In genomic region chr14:29710015-29710414, GRCh38 we compare ENCODE assay signal across 1 cellular context.
TF ChIP-seq lines count a peak whose summit lies in the region.

No MANE protein-coding gene starts in this region.

TF ChIP-seq in K562, 482 proteins besides CTCF, POLR2A, EP300 and RAD21 (continued from another document):
- TF ChIP-seq ZNF655 (CRISPR knock-in tag; IDR thresholded peaks at IDR 0.05) (no peak), ZNF445 (CRISPR knock-in tag; IDR thresholded peaks at IDR 0.05; ENCODE audit: low read depth) (no peak), KLF10 (CRISPR knock-in tag; IDR thresholded peaks at IDR 0.05) (no peak), ZNF398 (CRISPR knock-in tag; IDR thresholded peaks at IDR 0.05) (no peak), TGIF2 (CRISPR knock-in tag; IDR thresholded peaks at IDR 0.05) (no peak), ILK (tag; IDR thresholded peaks at IDR 0.05; ENCODE audit: borderline replicate concordance, low read depth) (no peak), ZNF589 (CRISPR knock-in tag; IDR thresholded peaks at IDR 0.05; ENCODE audit: low read depth) (no peak), TFE3 (CRISPR knock-in tag; IDR thresholded peaks at IDR 0.05) (no peak), IRF2 (CRISPR knock-in tag; IDR thresholded peaks at IDR 0.05) (no peak), CREB1 (IDR thresholded peaks at IDR 0.05) (no peak), CREB1 (CRISPR knock-in tag; IDR thresholded peaks at IDR 0.05) (no peak), MEIS2 (IDR thresholded peaks at IDR 0.05; ENCODE audit: partially characterized antibody) (no peak), SLC30A9 (CRISPR knock-in tag; IDR thresholded peaks at IDR 0.05) (no peak), ZNF780A (CRISPR knock-in tag; IDR thresholded peaks at IDR 0.05) (no peak), ELK3 (CRISPR knock-in tag; IDR thresholded peaks at IDR 0.05) (no peak), ETV5 (CRISPR knock-in tag; IDR thresholded peaks at IDR 0.05; ENCODE audit: low read depth) (no peak), ZNF707 (CRISPR knock-in tag; conservative IDR thresholded peaks at IDR 0.05) (no peak), BCOR (IDR thresholded peaks at IDR 0.05) (no peak), EZH2 (IDR thresholded peaks at IDR 0.05; ENCODE audit: borderline replicate concordance, low read depth, low read length) (no peak), CBFB (CRISPR knock-in tag; IDR thresholded peaks at IDR 0.05) (no peak)
